Comparison of ENCODE assay signal across 8 cellular contexts in genomic region chr9:128066713-128067621, GRCh38. TPM values are rescaled to one million over a fixed set of nuclear protein-coding genes. Genes with fewer than 3 reads are reported as not detected.
DNase-seq lines count a peak whose midpoint lies in the region; TF ChIP-seq lines count a peak whose summit lies in the region.

Gene NAIF1, minus strand, starts transcription at chr9:128067320. Its CDS starts 219 bp downstream, at chr9:128067101.

- H3K27ac ChIP-seq in H9 (ENCODE audit: insufficient read length, low read depth, low read length) (peak within 1 kb of the TSS; percentile 83), neural cell (ENCODE audit: low read length) (peak within 1 kb of the TSS; percentile 98), stomach (peak within 1 kb of the TSS; percentile 88 to 99 (median 95))

- no peak within 1 kb of the TSS for H3K23ac ChIP-seq in H9 (ENCODE audit: insufficient read length, low read depth, low read length)

- no peaks in the 10 kb centered on the region for H3K4me1 ChIP-seq in H9 (ENCODE audit: insufficient read depth, low read length)
- peaks cover 19 to 77% (median 55%) of the 10 kb centered on the region in 4 donors for H3K4me1 ChIP-seq in stomach

- H2BK120ac ChIP-seq in H9 (ENCODE audit: low read depth, low read length, poor library complexity, severe bottlenecking): no peak within 1 kb of the TSS

- H3K27me3 Mint-ChIP-seq in H9 (ENCODE audit: low read depth): no peaks in the 10 kb centered on the region

- H4K91ac ChIP-seq in H9 (ENCODE audit: insufficient read length, low read depth, low read length): no peak within 1 kb of the TSS

- H2BK5ac ChIP-seq in H9 (ENCODE audit: insufficient read length, low read length): peak within 1 kb of the TSS; percentile 11

- DNase-seq in ELR (ENCODE audit: low read depth) (peak; percentile 100), H9 (peak; percentile 99), MG63 (peak; percentile 95), SIG-M5 (lab: John Stamatoyannopoulos, UW) (peak; percentile 94), activated gamma-delta T cell (lab: John Stamatoyannopoulos, UW) (peak; percentile 73), fibroblast of villous mesenchyme (ENCODE audit: low read depth) (peak; percentile 100), stomach (peak; percentile 97)

- H3K9ac ChIP-seq in H9 (ENCODE audit: extremely low read depth, insufficient read length, low read length): peak within 1 kb of the TSS; percentile 74
- H3K9ac ChIP-seq in neural cell (ENCODE audit: low read length): peak within 1 kb of the TSS; percentile 85

- H3K14ac ChIP-seq in H9 (ENCODE audit: insufficient read depth, low read length): peak within 1 kb of the TSS; percentile 78

- H3K4me2 ChIP-seq in H9 (ENCODE audit: insufficient read depth, insufficient read length, low read length) (peak within 1 kb of the TSS; percentile 82), neural cell (ENCODE audit: low read length) (peak within 1 kb of the TSS; percentile 84)

- H3K79me1 ChIP-seq in H9 (ENCODE audit: insufficient read depth, low read depth, low read length, poor library complexity, severe bottlenecking): no peaks in the 10 kb centered on the region

- no peak within 1 kb of the TSS for H3K56ac ChIP-seq in H9 (ENCODE audit: insufficient read length, low read depth, low read length)

- H3K9me2 ChIP-seq in neural cell (ENCODE audit: insufficient read depth, low read length): no peaks in the 10 kb centered on the region

- no peak for TF ChIP-seq RAD21 in neural cell (conservative IDR thresholded peaks at IDR 0.05)

- no peaks in the 10 kb centered on the region for H3K9me3 Mint-ChIP-seq in H9

- no peak within 1 kb of the TSS for H2AFZ ChIP-seq in H9 (ENCODE audit: low read length)
- H2AFZ ChIP-seq in neural cell (ENCODE audit: low read depth, low read length): peak within 1 kb of the TSS; percentile 83

- H4K5ac ChIP-seq in H9 (ENCODE audit: insufficient read length, low read depth, low read length): no peak within 1 kb of the TSS

- H2AK5ac ChIP-seq in H9 (ENCODE audit: insufficient read length, low read length): no peak within 1 kb of the TSS

- no CpG with 5 or more reads among the region's 53 CpGs for WGBS in H9 (ENCODE audit: extremely low coverage, insufficient read length, low lambda C conversion rate)
- 30 to 38% (median 36%) methylated on average over 47 to 53 of the region's 53 CpGs for WGBS in stomach, 5 donors

- H3K18ac ChIP-seq in H9 (ENCODE audit: insufficient read length, low read depth, low read length): peak within 1 kb of the TSS; percentile 82

- no peak within 1 kb of the TSS for H3T11ph ChIP-seq in H9 (ENCODE audit: low read length)

- H3K23me2 ChIP-seq in H9 (ENCODE audit: insufficient read length, low read depth, low read length, poor library complexity, severe bottlenecking): peaks cover 16% of the 10 kb centered on the region

- H3K27me3 ChIP-seq in H9 (ENCODE audit: insufficient read depth, low read length) (no peaks in the 10 kb centered on the region), MG63 (no peaks in the 10 kb centered on the region), neural cell (ENCODE audit: insufficient read depth, low read depth, low read length) (no peaks in the 10 kb centered on the region), stomach (no peaks in the 10 kb centered on the region)

- H2BK15ac ChIP-seq in H9 (ENCODE audit: low read depth, low read length): no peak within 1 kb of the TSS; the same call in 1 of the 2 replicates

- TF ChIP-seq EP300 in neural cell (conservative IDR thresholded peaks at IDR 0.05; ENCODE audit: poor library complexity, severe bottlenecking) (no peak), stomach (IDR thresholded peaks at IDR 0.05) (no peak)

- H2BK12ac ChIP-seq in H9 (ENCODE audit: insufficient read length, low read depth, low read length): peak within 1 kb of the TSS; percentile 58

- H4K20me1 ChIP-seq in H9 (ENCODE audit: control insufficient read depth, insufficient read depth, insufficient read length) (no peaks in the 10 kb centered on the region), neural cell (ENCODE audit: insufficient read depth) (no peaks in the 10 kb centered on the region)

- H3F3A ChIP-seq in neural cell (ENCODE audit: insufficient read depth, low read length, poor library complexity, severe bottlenecking): no peaks in the 10 kb centered on the region

- TF ChIP-seq CTCF in H9 (conservative IDR thresholded peaks at IDR 0.05): peak; percentile 25; the same call in 2 of the 3 replicates
- no peak for TF ChIP-seq CTCF in fibroblast of villous mesenchyme (IDR thresholded peaks at IDR 0.05; ENCODE audit: insufficient read depth, low read depth, low read length)
- TF ChIP-seq CTCF in neural cell (IDR thresholded peaks at IDR 0.05; ENCODE audit: poor library complexity, severe bottlenecking): peak; percentile 54
- no peak for TF ChIP-seq CTCF in stomach (IDR thresholded peaks at IDR 0.05)

- peak within 1 kb of the TSS; percentile 84 for H3K4me3 ChIP-seq in MG63
- H3K4me3 ChIP-seq in fibroblast of villous mesenchyme (ENCODE audit: low read depth, low read length): peak within 1 kb of the TSS; percentile 90
- H3K4me3 ChIP-seq in neural cell (ENCODE audit: low read length): peak within 1 kb of the TSS; percentile 96
- H3K4me3 ChIP-seq in stomach: peak within 1 kb of the TSS; percentile 77 to 99 (median 94)

- H3K9me3 ChIP-seq in H9 (ENCODE audit: control insufficient read depth, low read depth, low read length): no peaks in the 10 kb centered on the region
- H3K9me3 ChIP-seq in MG63: no peaks in the 10 kb centered on the region
- no peaks in the 10 kb centered on the region for H3K9me3 ChIP-seq in neural cell (ENCODE audit: low read length)
- no peaks in the 10 kb centered on the region for H3K9me3 ChIP-seq in stomach

- peak within 1 kb of the TSS; percentile 21 for H3K4ac ChIP-seq in H9 (ENCODE audit: low read depth, low read length)

- H3K4me3 Mint-ChIP-seq in H9: peak within 1 kb of the TSS; percentile 19 to 91; a peak in 4 of 5 replicates

- intact Hi-C loops in stomach (cut with DNase I; ENCODE audit: low total_unique reads): no loop called here

- no peak within 1 kb of the TSS for H3K27ac Mint-ChIP-seq in H9

- H3K79me2 ChIP-seq in H9 (ENCODE audit: insufficient read depth, low read length): peaks cover 5% of the 10 kb centered on the region; the same call in 1 of the 2 replicates
- H3K79me2 ChIP-seq in neural cell (replicated peaks; ENCODE audit: insufficient read depth, low read length): peaks cover 11% of the 10 kb centered on the region

- H4K8ac ChIP-seq in H9 (replicated peaks; ENCODE audit: insufficient read length, low read depth, low read length): no peak within 1 kb of the TSS

- H3K36me3 Mint-ChIP-seq in H9 (ENCODE audit: insufficient read depth in 1 of 3, low read depth in 3 of 3): peaks cover 7 to 13% (median 9%) of the 10 kb centered on the region in 3 experiments; a peak in 6 of 7 replicates

- peaks cover 24 to 28% of the 10 kb centered on the region in 2 experiments for H3K4me1 Mint-ChIP-seq in H9

- no peak within 1 kb of the TSS for H2BK20ac ChIP-seq in H9 (ENCODE audit: low read depth, low read length, poor library complexity, severe bottlenecking)

- H3K36me3 ChIP-seq in MG63: peaks cover 6% of the 10 kb centered on the region; the same call in 1 of the 2 replicates
- H3K36me3 ChIP-seq in neural cell (ENCODE audit: insufficient read depth, low read length): no peaks in the 10 kb centered on the region
- peaks cover 8 to 18% (median 18%) of the 10 kb centered on the region in 4 donors for H3K36me3 ChIP-seq in stomach

- no peak for TF ChIP-seq POLR2A in stomach (IDR thresholded peaks at IDR 0.05)

TF ChIP-seq in neural cell, 6 proteins besides CTCF, POLR2A, EP300 and RAD21:
- TF ChIP-seq SMC3 (conservative IDR thresholded peaks at IDR 0.05; ENCODE audit: poor library complexity): no peak
- TF ChIP-seq TAF1 (IDR thresholded peaks at IDR 0.05; ENCODE audit: low read depth): no peak
- no peak for TF ChIP-seq EZH2 (IDR thresholded peaks at IDR 0.05; ENCODE audit: borderline replicate concordance, insufficient read depth, low read length, poor library complexity, severe bottlenecking)
TF ChIP-seq in neural cell: peak in this region for 0.

RNA-seq across cellular contexts. Expression of gene NAIF1, which starts in this region (rescaled TPM):
- total RNA-seq in H9 (2021): 6.3 TPM in 2 replicates
- 6.4 and 10.7 TPM in 2 replicates for total RNA-seq in MG63 (2014; rRNA removed; shearing (Covaris generic); ENCODE audit: low replicate concordance)
- 6.8 and 10.8 TPM in 2 replicates for total RNA-seq in fibroblast of villous mesenchyme
- polyA plus RNA-seq in neural cell: 9.9 and 10.2 TPM in 2 replicates
- polyA minus RNA-seq in neural cell: 13.1 and 13.4 TPM in 2 replicates
- 10 to 100 TPM in 2 of 5 donors, 1 to 10 TPM in 3; 1.8 to 40.3 (median 6.7) TPM for total RNA-seq in stomach
- 10 to 100 TPM in 1 of 3 donors, 1 to 10 TPM in 2; 7.0 to 10.3 (median 8.7) TPM for polyA plus RNA-seq in stomach

Comparison
In these comparisons a context has a peak if more than half of its experiments do, and no peak if none do; other contexts are left out.
1. Peak in every context shown above with its lines: DNase-seq, H3K4me3 ChIP-seq and H3K27ac ChIP-seq.
2. CTCF ChIP-seq: peak in H9 (single experiment) and neural cell (single experiment); none in fibroblast of villous mesenchyme (single experiment) and stomach (0 of 7).